10 cellular contexts compared by ENCODE assay signal in the genomic region with DNA sequence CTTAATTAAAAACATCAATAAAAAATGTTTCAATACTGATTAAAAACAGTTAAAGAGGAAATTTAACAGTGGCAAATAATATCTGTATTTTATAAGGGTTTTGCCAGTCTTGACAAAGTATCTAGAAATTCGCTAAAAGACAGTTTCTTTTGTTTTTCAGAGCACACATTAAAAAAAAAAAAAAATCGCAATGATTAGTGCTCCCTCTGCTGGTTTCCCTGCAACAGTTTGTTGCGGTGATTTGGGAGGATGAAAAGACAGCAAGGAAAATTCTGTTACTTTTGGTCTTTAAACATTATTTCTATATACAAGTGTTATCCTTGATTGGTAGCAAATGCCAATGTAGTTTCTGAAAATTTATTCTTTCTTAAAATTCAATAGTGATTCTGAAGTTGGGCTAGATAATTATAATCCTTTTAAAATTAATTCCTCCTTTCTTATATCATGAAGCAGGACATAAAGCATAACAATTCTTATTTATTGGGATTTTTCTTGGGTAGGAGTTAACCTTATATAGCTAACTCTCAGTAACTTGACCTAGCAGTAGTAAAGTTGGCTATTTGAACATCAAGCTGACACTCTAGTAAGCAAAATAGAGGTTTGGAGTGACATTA. TPM values are rescaled to one million over a fixed set of nuclear protein-coding genes. Genes with fewer than 3 reads are reported as not detected.
DNase-seq lines count a peak whose midpoint lies in the region; ATAC-seq and TF ChIP-seq lines count a peak whose summit lies in the region.
"Had no signal": no experiment of that assay in that cellular context is flagged by ENCODE, and none has a peak within 500 bp of the region (broad histone marks: within the 10 kb centered on the region; RNA-seq: fewer than 3 reads in every experiment).

No MANE protein-coding gene starts in this region.

- H4K5ac ChIP-seq in H9 (ENCODE audit: insufficient read length, low read depth, low read length): no peak overlapping the region

- no CpG with 5 or more reads among the region's 3 CpGs for WGBS in H9 (ENCODE audit: extremely low coverage, insufficient read length, low lambda C conversion rate)
- WGBS in testis, 2 donors: 8 to 22% methylated on average over 3 of the region's 3 CpGs

- H3K9ac ChIP-seq in H9 (ENCODE audit: extremely low read depth, insufficient read length, low read length) (no peak overlapping the region), SK-N-MC (ENCODE audit: insufficient read length) (peak overlapping the region; percentile 54)

- no peak overlapping the region for H3K4me3 Mint-ChIP-seq in H9

- H3K23ac ChIP-seq in H9 (ENCODE audit: insufficient read length, low read depth, low read length): no peak overlapping the region

- TF ChIP-seq POLR2A in testis (IDR thresholded peaks at IDR 0.05): no peak

- no peaks in the 10 kb centered on the region for H3K27me3 Mint-ChIP-seq in H9 (ENCODE audit: low read depth)

- H3K56ac ChIP-seq in H9 (ENCODE audit: insufficient read length, low read depth, low read length): no peak overlapping the region

- no peak overlapping the region for H2AFZ ChIP-seq in H9 (ENCODE audit: low read length)

- H3K27ac ChIP-seq in AG04450 (ENCODE audit: low read depth, low read length): no peak overlapping the region
- no peak overlapping the region for H3K27ac ChIP-seq in H9 (ENCODE audit: insufficient read length, low read depth, low read length)
- no peak overlapping the region for H3K27ac ChIP-seq in SK-N-MC
- no peak overlapping the region for H3K27ac ChIP-seq in testis
- H3K27ac ChIP-seq: epithelial cell of prostate had no signal

- no peak overlapping the region for H3K4ac ChIP-seq in H9 (ENCODE audit: low read depth, low read length)

- ATAC-seq in HG02884 (IDR thresholded peaks at IDR 0.05; ENCODE audit: unreplicated experiment) (no peak), GM19397 (IDR thresholded peaks at IDR 0.05; ENCODE audit: unreplicated experiment) (no peak), GM18858 (IDR thresholded peaks at IDR 0.05; ENCODE audit: unreplicated experiment) (no peak)

- intact Hi-C loops in testis (cut with DNase I; ENCODE audit: low total_unique reads): no loop called here

- H3T11ph ChIP-seq in H9 (ENCODE audit: low read length): no peak overlapping the region

- H3K9me3 Mint-ChIP-seq in H9: no peaks in the 10 kb centered on the region

- no peak overlapping the region for H2BK120ac ChIP-seq in H9 (ENCODE audit: low read depth, low read length, poor library complexity, severe bottlenecking)

- no peak overlapping the region for H2BK12ac ChIP-seq in H9 (ENCODE audit: insufficient read length, low read depth, low read length)

- H2AK5ac ChIP-seq in H9 (ENCODE audit: insufficient read length, low read length): no peak overlapping the region

- H3K9me3 ChIP-seq in AG04450 (ENCODE audit: control insufficient read depth, insufficient read depth, low read length) (no peaks in the 10 kb centered on the region), H9 (ENCODE audit: control insufficient read depth, low read depth, low read length) (no peaks in the 10 kb centered on the region), SK-N-MC (ENCODE audit: low read depth, low read length) (no peaks in the 10 kb centered on the region), testis (no peaks in the 10 kb centered on the region)
- H3K9me3 ChIP-seq: HAP-1 had no signal

- H3K27me3 ChIP-seq in AG04450 (ENCODE audit: control insufficient read depth, insufficient read depth, low read length) (no peaks in the 10 kb centered on the region), H9 (ENCODE audit: insufficient read depth, low read length) (no peaks in the 10 kb centered on the region), testis (no peaks in the 10 kb centered on the region)

- H2BK5ac ChIP-seq in H9 (ENCODE audit: insufficient read length, low read length): no peak overlapping the region

- H3K18ac ChIP-seq in H9 (ENCODE audit: insufficient read length, low read depth, low read length): no peak overlapping the region

- CTCF ChIA-PET in AG04450 (lab: Charles Lee): interaction anchor here (0.5 to 3.5 kb wide), 15 partner anchors 9 to 804 kb away, joined by 3 to 39 read pairs (median 4); a partner anchor contains a TSS

- H3K4me1 ChIP-seq in H9 (ENCODE audit: insufficient read depth, low read length): peaks cover 4% of the 10 kb centered on the region; the same call in 1 of the 2 replicates
- H3K4me1 ChIP-seq in testis: no peaks in the 10 kb centered on the region

- no peak overlapping the region for H3K27ac Mint-ChIP-seq in H9

- H3K36me3 Mint-ChIP-seq in H9 (ENCODE audit: insufficient read depth in 1 of 3, low read depth in 3 of 3): peaks cover 0 to 2% (median 0%) of the 10 kb centered on the region in 3 experiments; a peak in 1 of 7 replicates

- no peaks in the 10 kb centered on the region for H4K20me1 ChIP-seq in H9 (ENCODE audit: control insufficient read depth, insufficient read depth, insufficient read length)

- no peaks in the 10 kb centered on the region for H3K79me2 ChIP-seq in H9 (ENCODE audit: insufficient read depth, low read length)

- no peak overlapping the region for H2BK15ac ChIP-seq in H9 (ENCODE audit: low read depth, low read length)

- H3K79me1 ChIP-seq in H9 (ENCODE audit: insufficient read depth, low read depth, low read length, poor library complexity, severe bottlenecking): no peaks in the 10 kb centered on the region

- no peak overlapping the region for H2BK20ac ChIP-seq in H9 (ENCODE audit: low read depth, low read length, poor library complexity, severe bottlenecking)

- H3K4me3 ChIP-seq in AG04450 (ENCODE audit: low read depth, low read length) (no peak overlapping the region), SK-N-MC (0 out of 2 replicates have a peak overlapping the region, but pooled peaks have one; percentile 20), foreskin fibroblast (ENCODE audit: low read depth in 1 of 2, low read length in 2 of 2) (no peak overlapping the region), testis (no peak overlapping the region)
- H3K4me3 ChIP-seq: HAP-1 had no signal

- H3K4me2 ChIP-seq in H9 (ENCODE audit: insufficient read depth, insufficient read length, low read length): no peak overlapping the region

- no peak overlapping the region for H4K8ac ChIP-seq in H9 (replicated peaks; ENCODE audit: insufficient read length, low read depth, low read length)

- H3K14ac ChIP-seq in H9 (ENCODE audit: insufficient read depth, low read length): no peak overlapping the region

- DNase-seq in AG04450 (ENCODE audit: low read depth, low spot score): no peak
- no peak for DNase-seq in H9
- no peak for DNase-seq in SK-N-MC (ENCODE audit: low read depth, low spot score)
- DNase-seq in foreskin fibroblast: peak; percentile 26 to 67
- DNase-seq in testis: no peak

- H4K91ac ChIP-seq in H9 (ENCODE audit: insufficient read length, low read depth, low read length): no peak overlapping the region

- POLR2A ChIA-PET in AG04450 (lab: Yijun Ruan, JAX): no interaction called here

- H3K4me1 Mint-ChIP-seq in H9: peaks cover 25 to 30% of the 10 kb centered on the region in 2 experiments

- peaks cover 2% of the 10 kb centered on the region for H3K23me2 ChIP-seq in H9 (ENCODE audit: insufficient read length, low read depth, low read length, poor library complexity, severe bottlenecking)

- peak; percentile 83 for TF ChIP-seq CTCF in AG04450 (IDR thresholded peaks at IDR 0.05; ENCODE audit: low read depth, low read length)
- peak; percentile 91 for TF ChIP-seq CTCF in H9 (conservative IDR thresholded peaks at IDR 0.05)
- TF ChIP-seq CTCF in foreskin fibroblast (IDR thresholded peaks at IDR 0.05; ENCODE audit: low read depth, low read length): peak; percentile 67
- TF ChIP-seq CTCF in testis (IDR thresholded peaks at IDR 0.05): peak; percentile 62 to 73 (median 65)

- no peaks in the 10 kb centered on the region for H3K36me3 ChIP-seq in SK-N-MC (ENCODE audit: insufficient read depth, low read length)
- H3K36me3 ChIP-seq in testis (ENCODE audit: low read depth, missing control alignments): no peaks in the 10 kb centered on the region
- H3K36me3 ChIP-seq: HAP-1 had no signal

RNA-seq across cellular contexts. Expression of a gene that starts 23.1 kb away (rescaled TPM):
- 15.2 and 16.9 TPM in 2 replicates for polyA plus RNA-seq in AG04450 (2011; rRNA removed)
- 18.2 and 28.5 TPM in 2 replicates for polyA minus RNA-seq in AG04450 (2011; rRNA and poly(A)+ RNA removed)
- total RNA-seq in H9 (2021): 55.4 and 56.4 TPM in 2 replicates
- total RNA-seq in testis: 10 to 100 TPM in 1 of 2 donors, 1 to 10 TPM in 1; 8.4 to 12.9 TPM
- polyA plus RNA-seq in testis (ENCODE audit: insufficient read depth, low read depth, low replicate concordance): 10.7 TPM

Comparison
In these comparisons a context has a peak if more than half of its experiments do, and no peak if none do; other contexts are left out.
1. DNase-seq: peak in foreskin fibroblast (2 of 2); none in AG04450 (single experiment), H9 (single experiment), SK-N-MC (single experiment) and testis (single experiment).
2. Peak in every context shown above with its lines, with median percentiles within 50 percentile points of each other: CTCF ChIP-seq.